Comparison of ENCODE assay signal across 18 cellular contexts in the genomic region with DNA sequence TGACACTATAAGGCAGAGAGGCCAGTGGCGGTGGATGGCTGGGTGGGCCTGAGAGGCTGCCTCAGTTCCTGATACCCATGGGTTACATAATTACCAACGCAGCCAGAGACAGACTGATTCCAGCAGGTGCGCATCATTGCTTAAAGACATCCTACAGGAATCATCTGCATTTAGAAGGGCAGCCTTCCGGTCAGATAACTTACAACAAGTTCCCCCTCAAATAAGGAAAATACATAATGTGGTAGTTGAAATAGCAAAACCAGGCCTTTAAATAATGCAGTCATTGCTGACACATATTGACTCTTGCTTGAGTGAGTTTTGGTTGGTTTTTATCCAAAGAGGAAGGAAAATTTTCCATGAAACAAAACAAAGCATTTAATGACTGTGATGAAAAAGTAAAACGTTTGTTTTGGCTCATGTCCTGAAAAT.
"Had no signal": no experiment of that assay in that cellular context is flagged by ENCODE, and none has a peak within 500 bp of the region (broad histone marks: within the 10 kb centered on the region; RNA-seq: fewer than 3 reads in every experiment).

No MANE protein-coding gene starts in this region.

- H3K36me3 ChIP-seq: ovary, upper lobe of right lung, WERI-Rb-1 had no signal

- H3K4me3 ChIP-seq: ovary, upper lobe of right lung had no signal

- H3K4me1 ChIP-seq: upper lobe of right lung had no signal

- H3K27me3 ChIP-seq: ovary, upper lobe of right lung had no signal

- H3K9me3 ChIP-seq: ovary, upper lobe of right lung had no signal

- H3K27ac ChIP-seq: ovary, upper lobe of right lung, WERI-Rb-1 had no signal

- DNase-seq: activated CD4-positive, alpha-beta memory T cell treated with anti-CD3 and anti-CD28 coated beads, Interleukin-2, amount 10 ng/mL, durations not matched to agents 7 days and 5 days; activated CD4-positive, alpha-beta T cell treated with anti-CD3 and anti-CD28 coated beads for 36 hours; activated naive CD8-positive, alpha-beta T cell treated with anti-CD3 and anti-CD28 coated beads, Interleukin-2, amount 10 ng/mL, durations not matched to agents 7 days and 5 days; activated T-cell treated with anti-CD3 and anti-CD28 coated beads, Interleukin-2, amount 50 U/mL, for 72 hours; anterior cingulate cortex; central memory CD4-positive, alpha-beta T cell; endodermal cell; foreskin melanocyte; head of caudate nucleus; ovary; stimulated activated CD4-positive, alpha-beta T cell treated with anti-CD3 and anti-CD28 coated beads, Interleukin-4, amount 100 ng/mL, for 1 hour; stimulated activated CD8-positive, alpha-beta memory T cell treated with anti-CD3 and anti-CD28 coated beads, Interleukin-4, amount 100 ng/mL, for 48 hours; stimulated activated naive CD8-positive, alpha-beta T cell treated with anti-CD3 and anti-CD28 coated beads, Interleukin-15, Interleukin-2, amounts not matched to agents 100 U/mL and 50 U/mL, for 24 hours; T-cell; T1000; upper lobe of right lung; WERI-Rb-1 had no signal

- ATAC-seq: activated CD4-positive, alpha-beta T cell treated with anti-CD3 and anti-CD28 coated beads for 36 hours; activated T-cell treated with anti-CD3 and anti-CD28 coated beads, Interleukin-2, amount 50 U/mL, for 72 hours; left lobe of liver; stimulated activated naive CD8-positive, alpha-beta T cell treated with anti-CD3 and anti-CD28 coated beads, Interleukin-15, Interleukin-2, amounts not matched to agents 100 U/mL and 50 U/mL, for 24 hours; T-cell; upper lobe of right lung had no signal
